In the genomic region with DNA sequence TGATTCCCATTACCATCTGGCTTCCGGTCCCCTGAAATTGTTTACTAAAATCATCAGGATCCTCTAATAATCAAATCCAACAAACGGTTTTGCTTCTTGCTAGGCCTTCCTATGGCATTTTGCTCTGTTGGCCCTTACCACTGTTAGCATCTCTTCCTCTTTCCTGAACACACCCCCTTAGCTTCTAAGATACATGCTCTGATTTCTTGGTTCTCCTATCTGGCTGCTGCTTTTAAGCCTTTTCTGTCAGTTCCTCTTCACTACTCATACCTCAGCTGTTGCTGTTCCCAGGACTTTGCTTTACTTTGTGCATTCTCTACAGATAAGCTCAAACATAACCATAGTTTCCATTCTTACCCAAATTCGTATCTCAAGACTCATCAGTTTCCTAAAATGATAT, we compare ENCODE assay signal across 19 cellular contexts.
"Had no signal": no experiment of that assay in that cellular context is flagged by ENCODE, and none has a peak within 500 bp of the region (broad histone marks: within the 10 kb centered on the region; RNA-seq: fewer than 3 reads in every experiment).

No MANE protein-coding gene starts in this region.

- DNase-seq: activated B cell treated with CpG ODN at 0.5 μM for 24 hours; activated CD4-positive, alpha-beta T cell treated with anti-CD3 and anti-CD28 coated beads, Interleukin-2, amount 10 ng/mL, durations not matched to agents 24 days and 14 days; activated CD8-positive, alpha-beta memory T cell treated with anti-CD3 and anti-CD28 coated beads, Interleukin-2, amount 50 U/mL, for 48 hours; activated gamma-delta T cell treated with Interleukin-2 at 50 U/mL for 16 hours; activated naive CD8-positive, alpha-beta T cell treated with anti-CD3 and anti-CD28 coated beads, Interleukin-2, amount 10 ng/mL, durations not matched to agents 7 days and 5 days; activated T-cell treated with anti-CD3 and anti-CD28 coated beads, Interleukin-2, amount 50 U/mL, for 72 hours; cortex of kidney; effector CD4-positive, alpha-beta T cell; esophagus squamous epithelium; glutamatergic neuron; left ventricle myocardium superior; mesenchymal stem cell; nucleus accumbens; right cardiac atrium; small intestine; stimulated activated CD4-positive, alpha-beta T cell treated with anti-CD3 and anti-CD28 coated beads, Interleukin-4, amount 100 ng/mL, for 24 hours; stimulated activated naive CD4-positive, alpha-beta T cell treated with Interleukin-2 at 50 U/mL for 16 hours; T-helper 1 cell had no signal

- ATAC-seq: activated T-cell treated with anti-CD3 and anti-CD28 coated beads, Interleukin-2, amount 50 U/mL, for 72 hours; left ventricle myocardium superior; natural killer cell treated with Interleukin-12 subunit alpha and Interleukin-12 subunit beta and Interleukin-15 and Interleukin-18, amount 100 ng/mL, for 72 hours; right cardiac atrium had no signal
